ENCODE assay signal across 18 cellular contexts in the genomic region with DNA sequence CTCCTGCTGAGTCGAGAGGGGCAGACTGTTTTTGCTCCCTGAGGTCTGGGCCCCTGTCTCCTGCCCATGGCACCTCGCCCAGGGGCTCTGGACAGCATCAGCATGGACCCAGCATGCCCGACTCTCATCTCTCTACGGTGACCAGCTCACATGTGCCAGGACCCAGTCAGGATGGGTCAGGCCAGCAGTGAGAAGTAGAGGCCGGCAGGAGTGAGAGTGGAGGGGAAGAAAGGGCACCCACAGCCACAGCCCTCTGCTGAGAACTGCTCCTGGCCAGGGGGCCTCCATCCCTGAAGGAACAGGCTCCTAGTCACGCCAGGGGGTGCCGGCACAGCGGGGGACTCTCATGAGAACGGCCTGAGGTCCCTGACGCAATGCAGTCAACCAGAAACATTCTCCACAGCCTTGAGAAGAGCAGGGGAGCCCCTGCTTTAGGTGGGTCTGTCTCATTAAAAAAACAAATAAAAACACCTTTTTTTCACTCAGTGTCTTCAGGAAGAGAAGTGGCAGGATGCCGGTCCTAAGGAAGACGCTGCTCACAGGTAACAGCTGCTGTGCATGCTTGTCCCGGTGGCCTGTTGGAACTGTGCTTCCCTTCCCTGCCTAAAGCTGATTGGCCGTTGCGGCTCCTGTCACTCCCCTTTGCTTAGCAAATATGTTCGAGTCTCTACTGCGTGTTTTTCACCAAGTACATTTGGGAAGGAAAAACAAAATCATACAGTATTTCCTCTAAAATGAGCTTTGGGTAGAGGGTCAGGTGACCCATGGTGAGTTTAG.
DNase-seq lines count a peak whose midpoint lies in the region; ATAC-seq, FAIRE-seq and TF ChIP-seq lines count a peak whose summit lies in the region.
"Had no signal": no experiment of that assay in that cellular context is flagged by ENCODE, and none has a peak within 500 bp of the region (broad histone marks: within the 10 kb centered on the region; RNA-seq: fewer than 3 reads in every experiment).

No MANE protein-coding gene starts in this region.

- H4K5ac ChIP-seq in H1 (ENCODE audit: insufficient read length, low read depth, low read length), result no peak overlapping the region

- peaks cover 11% of the 10 kb centered on the region; the same call in 1 of the 2 replicates for H3K23me2 ChIP-seq in H1 (ENCODE audit: low read depth, low read length)

- H3K4ac ChIP-seq in H1 (replicated peaks; ENCODE audit: insufficient read length, low read depth, low read length), result no peak overlapping the region

- H3K27me3 ChIP-seq in H1 (replicated peaks in 1 of 4; ENCODE audit: control insufficient read depth in 3 of 4, extremely low read depth in 1 of 4, insufficient read depth in 3 of 4, low read length in 3 of 4), result no peaks in the 10 kb centered on the region
- H3K27me3 ChIP-seq: BLaER1 had no signal

- TF ChIP-seq POLR2A in H1 (IDR thresholded peaks at IDR 0.05; ENCODE audit: control extremely low read depth in 1 of 2, low read depth in 2 of 2, low read length in 2 of 2), result no peak

- H3K4me1 ChIP-seq in H1 (replicated peaks in 1 of 4; ENCODE audit: control insufficient read depth in 3 of 4, insufficient read depth in 4 of 4, low read length in 3 of 4), result peaks cover 0 to 5% (median 3%) of the 10 kb centered on the region in 4 experiments; a peak in 2 of 7 replicates
- H3K4me1 ChIP-seq: BLaER1 had no signal

- 90% methylated on average over 17 of the region's 17 CpGs; no CpG with 5 or more reads in 1 of the 2 experiments for WGBS in H1 (ENCODE audit: extremely low coverage in 1 of 2, insufficient coverage in 1 of 2, insufficient read length in 1 of 2, insufficient replicate concordance in 2 of 2, low coverage in 1 of 2, low lambda C conversion rate in 2 of 2, missing lambda C conversion rate in 1 of 2), 2 experiments

- no peak overlapping the region for H4K91ac ChIP-seq in H1 (replicated peaks; ENCODE audit: insufficient read length, low read length)

- no peak overlapping the region for H3K27ac ChIP-seq in H1 (ENCODE audit: low read depth, low read length)
- H3K27ac ChIP-seq: 22Rv1, BLaER1, KMS-11, PC-9, SK-N-MC had no signal

- H3K9ac ChIP-seq in H1 (replicated peaks in 1 of 4; ENCODE audit: extremely low read depth in 1 of 4, low read depth in 3 of 4, low read length in 3 of 4), result no peak overlapping the region
- H3K9ac ChIP-seq: BLaER1, KMS-11 had no signal

- H3K27me3 Mint-ChIP-seq in activated T-cell treated with anti-CD3 and anti-CD28 coated beads, Interleukin-2, amount 50 U/mL, for 24 hours, result no peaks in the 10 kb centered on the region
- H3K27me3 Mint-ChIP-seq in T-helper 17 cell, result no peaks in the 10 kb centered on the region
- no peaks in the 10 kb centered on the region for H3K27me3 Mint-ChIP-seq in stimulated activated naive B cell treated with anti-CD40 and anti-IgM and Interleukin-4, amounts not matched to agents 10 μg/mL and 1 μg/mL and 100 μg/mL, for 72 hours

- H2AFZ ChIP-seq in H1 (ENCODE audit: low read length), result no peak overlapping the region
- H2AFZ ChIP-seq: PC-9 had no signal

- no peak for FAIRE-seq in H1 (lab: Jason Lieb, UNC)

- H3K9me3 Mint-ChIP-seq in activated T-cell treated with anti-CD3 and anti-CD28 coated beads, Interleukin-2, amount 50 U/mL, for 24 hours, result no peaks in the 10 kb centered on the region
- H3K9me3 Mint-ChIP-seq in stimulated activated naive B cell treated with anti-CD40 and anti-IgM and Interleukin-4, amounts not matched to agents 10 μg/mL and 1 μg/mL and 100 μg/mL, for 72 hours, result no peaks in the 10 kb centered on the region

- H3K79me1 ChIP-seq in H1 (ENCODE audit: low read depth, low read length), result no peaks in the 10 kb centered on the region

- H2BK120ac ChIP-seq in H1 (replicated peaks; ENCODE audit: low read depth, low read length), result no peak overlapping the region

- H2BK12ac ChIP-seq in H1 (ENCODE audit: low read depth, low read length), result no peak overlapping the region

- H2BK20ac ChIP-seq in H1 (ENCODE audit: low read length), result no peak overlapping the region

- no peak overlapping the region for H2BK15ac ChIP-seq in H1 (ENCODE audit: low read length)

- DNase-seq in activated T-cell treated with anti-CD3 and anti-CD28 coated beads, Interleukin-2, amount 50 U/mL, for 24 hours, result no peak
- DNase-seq in activated T-cell treated with anti-CD3 and anti-CD28 coated beads, Interleukin-2, amount 50 U/mL, for 1 hour, result no peak
- no peak for DNase-seq in T-helper 17 cell
- no peak for DNase-seq in H1 (ENCODE audit: low read depth in 1 of 2, low spot score in 2 of 2)
- DNase-seq in stimulated activated naive B cell treated with anti-CD40 and anti-IgM and Interleukin-4, amounts not matched to agents 10 μg/mL and 1 μg/mL and 100 μg/mL, for 72 hours, result no peak
- no peak for DNase-seq in NCI-H748 treated with DMSO at 0.1 percent for 48 hours (lab: John Stamatoyannopoulos, UW)
- DNase-seq: DMS 273 treated with DMSO at 0.1 percent for 48 hours, NCI-H1105, NCI-H1694 treated with DMSO at 0.1 percent for 48 hours, NCI-H446, PC-9 had no signal

- H3K9me3 ChIP-seq in T-helper 17 cell (ENCODE audit: control insufficient read depth, low read length, poor library complexity, severe bottlenecking), result no peaks in the 10 kb centered on the region
- H3K9me3 ChIP-seq in H1 (ENCODE audit: insufficient read depth in 2 of 2, low read depth in 1 of 2, low read length in 1 of 2), result no peaks in the 10 kb centered on the region
- H3K9me3 ChIP-seq: BLaER1 had no signal

- H3K23ac ChIP-seq in H1 (ENCODE audit: insufficient read length), result no peak overlapping the region

- peaks cover 0 to 3% of the 10 kb centered on the region in 2 experiments for H4K20me1 ChIP-seq in H1 (replicated peaks in 1 of 2; ENCODE audit: control insufficient read depth in 1 of 2, insufficient read depth in 2 of 2, low read length in 2 of 2)
- H4K20me1 ChIP-seq: BLaER1 had no signal

- no peak overlapping the region for H3K4me3 ChIP-seq in H1 (ENCODE audit: extremely low read depth in 1 of 4, insufficient read depth in 2 of 4, low read depth in 3 of 4, low read length in 4 of 4)
- H3K4me3 ChIP-seq: BLaER1, PC-9, SK-N-MC had no signal

- no peak overlapping the region for H3K18ac ChIP-seq in H1 (ENCODE audit: extremely low read depth, low read length)

- H3K79me2 ChIP-seq in H1 (ENCODE audit: control insufficient read depth in 1 of 2, insufficient read depth in 2 of 2, low read length in 2 of 2), result no peaks in the 10 kb centered on the region

- no peak overlapping the region for H3K4me3 Mint-ChIP-seq in activated T-cell treated with anti-CD3 and anti-CD28 coated beads, Interleukin-2, amount 50 U/mL, for 24 hours
- no peak overlapping the region for H3K4me3 Mint-ChIP-seq in T-helper 17 cell
- H3K4me3 Mint-ChIP-seq in stimulated activated naive B cell treated with anti-CD40 and anti-IgM and Interleukin-4, amounts not matched to agents 10 μg/mL and 1 μg/mL and 100 μg/mL, for 72 hours, result no peak overlapping the region

- no peak for TF ChIP-seq EP300 in H1 (IDR thresholded peaks at IDR 0.05; ENCODE audit: borderline replicate concordance in 1 of 2, low read depth in 2 of 2, low read length in 2 of 2)

- H3K4me2 ChIP-seq in H1 (ENCODE audit: insufficient read depth in 1 of 2, low read depth in 2 of 2, low read length in 2 of 2), result no peak overlapping the region
- H3K4me2 ChIP-seq: BLaER1, KMS-11, PC-9 had no signal

- H3K14ac ChIP-seq in H1 (ENCODE audit: insufficient read length), result no peak overlapping the region

- POLR2A ChIA-PET in H1 (lab: Charles Lee; ENCODE audit: partially characterized antibody), result interaction anchor here (0.5 to 1.0 kb wide), 2 partner anchors 16 to 359 kb away, joined by 3 read pairs; no protein-coding TSS in a partner anchor

- peak overlapping the region; percentile 11 for H4K8ac ChIP-seq in H1 (ENCODE audit: extremely low read depth, insufficient read depth, low read length)

- H3K36me3 Mint-ChIP-seq in activated T-cell treated with anti-CD3 and anti-CD28 coated beads, Interleukin-2, amount 50 U/mL, for 24 hours (ENCODE audit: low read depth), result peaks cover 74% of the 10 kb centered on the region
- peaks cover 7% of the 10 kb centered on the region for H3K36me3 Mint-ChIP-seq in T-helper 17 cell (ENCODE audit: low read depth)
- H3K36me3 Mint-ChIP-seq in stimulated activated naive B cell treated with anti-CD40 and anti-IgM and Interleukin-4, amounts not matched to agents 10 μg/mL and 1 μg/mL and 100 μg/mL, for 72 hours, result peaks cover 37 to 49% of the 10 kb centered on the region in 2 donors

- no peak overlapping the region for H2AK5ac ChIP-seq in H1 (ENCODE audit: low read depth, low read length)

- CTCF ChIA-PET in H1 (lab: Charles Lee; ENCODE audit: partially characterized antibody), result interaction anchor here (1.1 to 8.8 kb wide), 5 partner anchors 8 to 278 kb away, joined by 3 to 64 read pairs (median 3); partner anchors contain the start of gene STK10

- no peak overlapping the region for H3K56ac ChIP-seq in H1 (replicated peaks; ENCODE audit: insufficient read length, low read depth, low read length)

- ATAC-seq in T-helper 17 cell (no peak), GM19035 (IDR thresholded peaks at IDR 0.05; ENCODE audit: unreplicated experiment) (no peak), HG02885 (IDR thresholded peaks at IDR 0.05; ENCODE audit: poor library complexity, unreplicated experiment) (no peak)
- ATAC-seq in stimulated activated naive B cell treated with anti-CD40 and anti-IgM and Interleukin-4, amounts not matched to agents 10 μg/mL and 1 μg/mL and 100 μg/mL, for 72 hours (replicated peaks), result no peak
- ATAC-seq: Right ventricle myocardium inferior had no signal

- H3K4me1 Mint-ChIP-seq in activated T-cell treated with anti-CD3 and anti-CD28 coated beads, Interleukin-2, amount 50 U/mL, for 24 hours (ENCODE audit: low read depth), result peaks cover 6% of the 10 kb centered on the region
- peaks cover 8% of the 10 kb centered on the region for H3K4me1 Mint-ChIP-seq in T-helper 17 cell
- H3K4me1 Mint-ChIP-seq in stimulated activated naive B cell treated with anti-CD40 and anti-IgM and Interleukin-4, amounts not matched to agents 10 μg/mL and 1 μg/mL and 100 μg/mL, for 72 hours, result peaks cover 0 to 9% of the 10 kb centered on the region in 2 donors

- H3K36me3 ChIP-seq in H1 (ENCODE audit: control insufficient read depth in 2 of 4, insufficient read depth in 4 of 4, low read length in 3 of 4), result peaks cover 0 to 2% (median 0%) of the 10 kb centered on the region in 4 experiments; a peak in 1 of 8 replicates

- H3K27ac Mint-ChIP-seq in activated T-cell treated with anti-CD3 and anti-CD28 coated beads, Interleukin-2, amount 50 U/mL, for 24 hours, result peak overlapping the region; percentile 33
- peak overlapping the region; percentile 65 for H3K27ac Mint-ChIP-seq in T-helper 17 cell
- H3K27ac Mint-ChIP-seq in stimulated activated naive B cell treated with anti-CD40 and anti-IgM and Interleukin-4, amounts not matched to agents 10 μg/mL and 1 μg/mL and 100 μg/mL, for 72 hours, result peak overlapping the region; percentile 47

- no peak for TF ChIP-seq RAD21 in H1 (IDR thresholded peaks at IDR 0.05 in 1 of 2, conservative IDR thresholded peaks at IDR 0.05 in 1 of 2; ENCODE audit: low read depth in 2 of 2, low read length in 2 of 2)

- no peak overlapping the region for H2BK5ac ChIP-seq in H1 (ENCODE audit: low read depth, low read length)

- no peak for TF ChIP-seq CTCF in H1 (IDR thresholded peaks at IDR 0.05; ENCODE audit: control extremely low read depth in 1 of 3, insufficient read depth in 1 of 3, low read depth in 1 of 3, low read length in 3 of 3)

TF ChIP-seq in H1, 55 proteins besides CTCF, POLR2A, EP300 and RAD21 (continues in another document):
- no peak for TF ChIP-seq CHD1 (IDR thresholded peaks at IDR 0.05; ENCODE audit: low read depth, low read length)
- no peak for TF ChIP-seq RFX5 (IDR thresholded peaks at IDR 0.05; ENCODE audit: borderline replicate concordance, low read depth, low read length)
